Comparison of ENCODE assay signal across 8 cellular contexts in the genomic region with DNA sequence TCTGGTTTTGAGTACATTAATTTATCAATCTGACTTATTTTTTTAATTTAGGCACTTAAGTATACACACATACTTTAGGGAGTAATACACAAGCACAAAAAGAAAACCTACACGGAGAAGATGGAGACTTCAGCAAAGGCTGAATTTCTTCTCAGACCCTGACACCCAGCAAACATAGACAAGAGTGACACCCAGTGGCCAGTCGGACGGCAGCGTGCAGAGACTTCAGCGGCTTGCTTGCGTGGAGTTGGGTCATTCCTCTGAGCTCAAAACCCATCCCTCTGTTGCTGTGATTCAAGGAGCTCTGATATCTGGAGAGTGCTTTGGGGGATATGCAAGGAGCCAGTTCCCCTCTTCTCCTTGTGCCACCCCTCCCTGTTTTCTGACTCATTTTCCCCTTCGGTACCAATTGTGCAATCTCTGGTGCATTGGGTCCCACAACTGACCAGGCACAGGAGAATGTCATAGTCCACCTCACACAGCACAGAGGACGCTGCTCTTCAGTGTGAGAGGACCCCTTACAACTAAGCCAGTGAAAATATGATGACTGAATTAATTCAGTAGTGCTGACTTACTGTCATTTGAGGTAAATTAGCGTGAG. TPM values are rescaled to one million over a fixed set of nuclear protein-coding genes. Genes with fewer than 3 reads are reported as not detected.
DNase-seq lines count a peak whose midpoint lies in the region; ATAC-seq, FAIRE-seq and TF ChIP-seq lines count a peak whose summit lies in the region.

No MANE protein-coding gene starts in this region.

- no peaks in the 10 kb centered on the region for H3K27me3 ChIP-seq in right atrium auricular region
- no peaks in the 10 kb centered on the region for H3K27me3 ChIP-seq in sigmoid colon

- TF ChIP-seq EP300 in sigmoid colon (IDR thresholded peaks at IDR 0.05): no peak

- TF ChIP-seq CTCF in right atrium auricular region (IDR thresholded peaks at IDR 0.05) (peak; percentile 63 to 88), sigmoid colon (IDR thresholded peaks at IDR 0.05) (peak; percentile 50 to 82 (median 71))

- H3K4me3 ChIP-seq in right atrium auricular region (no peak overlapping the region), sigmoid colon (no peak overlapping the region)

- 29 to 30% methylated on average over 9 of the region's 9 CpGs for WGBS in sigmoid colon, 2 donors

- H3K27ac ChIP-seq in right atrium auricular region (no peak overlapping the region), sigmoid colon (no peak overlapping the region)

- intact Hi-C loops in sigmoid colon (cut with DNase I): loop anchor here (1.0 to 10.0 kb wide), 2 partner anchors 302 to 861 kb away; no protein-coding TSS in a partner anchor

- H3K4me1 ChIP-seq in right atrium auricular region: peaks cover 0 to 13% of the 10 kb centered on the region in 2 donors
- H3K4me1 ChIP-seq in sigmoid colon: no peaks in the 10 kb centered on the region

- no peaks in the 10 kb centered on the region for H3K36me3 ChIP-seq in right atrium auricular region
- H3K36me3 ChIP-seq in sigmoid colon: no peaks in the 10 kb centered on the region

- TF ChIP-seq POLR2A in GM12891 (IDR thresholded peaks at IDR 0.05; ENCODE audit: low read depth, low read length) (no peak), sigmoid colon (IDR thresholded peaks at IDR 0.05) (no peak)

- peak; percentile 86 for ATAC-seq in HG02610 (IDR thresholded peaks at IDR 0.05; ENCODE audit: unreplicated experiment)
- ATAC-seq in HG03460 (IDR thresholded peaks at IDR 0.05; ENCODE audit: unreplicated experiment): no peak

- DNase-seq in GM12891 (ENCODE audit: insufficient read length, low spot score) (peak; percentile 18), NCI-H128 (lab: John Stamatoyannopoulos, UW; ENCODE audit: unreplicated experiment) (peak; percentile 6), T-helper 2 cell (peak; percentile 21 to 59 (median 36)), amniotic epithelial cell (ENCODE audit: low read depth) (peak; percentile 67), right atrium auricular region (ENCODE audit: low spot score) (peak; percentile 85), sigmoid colon (peak; percentile 81)

- H3K9me3 ChIP-seq in right atrium auricular region (no peaks in the 10 kb centered on the region), sigmoid colon (no peaks in the 10 kb centered on the region)

- FAIRE-seq in GM12891 (lab: Jason Lieb, UNC): peak; percentile 78

TF ChIP-seq in GM12891, 5 proteins besides CTCF, POLR2A, EP300 and RAD21:
- no peak for TF ChIP-seq POLR2AphosphoS5 (IDR thresholded peaks at IDR 0.05; ENCODE audit: low read depth, low read length)
- no peak for TF ChIP-seq SPI1 (IDR thresholded peaks at IDR 0.05; ENCODE audit: low read depth, low read length)
- no peak for TF ChIP-seq PAX5 (IDR thresholded peaks at IDR 0.05; ENCODE audit: insufficient read depth, low read length, severe bottlenecking)
- TF ChIP-seq TAF1 (IDR thresholded peaks at IDR 0.05; ENCODE audit: low read depth, low read length): no peak
- TF ChIP-seq POU2F2 (IDR thresholded peaks at IDR 0.05; ENCODE audit: low read depth, low read length): no peak
TF ChIP-seq in GM12891: peak in this region for 0.

RNA-seq across cellular contexts. Expression of a gene that starts 27.5 kb away (rescaled TPM):
- polyA plus RNA-seq in GM12891 (2012; ENCODE audit: low read depth, missing spikeins): not detected
- 10 to 100 TPM in 1 of 2 donors, 1 to 10 TPM in 1; 4.7 to 13.1 TPM for total RNA-seq in right atrium auricular region
- total RNA-seq in sigmoid colon: 1 to 10 TPM in 3 of 4 donors, under 1 TPM in 1; 0.66 to 8.3 (median 3.7) TPM
- polyA plus RNA-seq in sigmoid colon: 1 to 10 TPM in 1 of 3 donors, under 1 TPM in 1, not detected in 1; under 0.01 to 1.0 TPM

Comparison
In these comparisons a context has a peak if more than half of its experiments do, and no peak if none do; other contexts are left out.
1. DNase-seq: peak in every context shown above with its lines; median percentile 85 in right atrium auricular region; 81 in sigmoid colon; 67 in amniotic epithelial cell; 36 in T-helper 2 cell; 18 in GM12891; 6 in NCI-H128.